Comparison of ENCODE assay signal across 8 cellular contexts in the genomic region with DNA sequence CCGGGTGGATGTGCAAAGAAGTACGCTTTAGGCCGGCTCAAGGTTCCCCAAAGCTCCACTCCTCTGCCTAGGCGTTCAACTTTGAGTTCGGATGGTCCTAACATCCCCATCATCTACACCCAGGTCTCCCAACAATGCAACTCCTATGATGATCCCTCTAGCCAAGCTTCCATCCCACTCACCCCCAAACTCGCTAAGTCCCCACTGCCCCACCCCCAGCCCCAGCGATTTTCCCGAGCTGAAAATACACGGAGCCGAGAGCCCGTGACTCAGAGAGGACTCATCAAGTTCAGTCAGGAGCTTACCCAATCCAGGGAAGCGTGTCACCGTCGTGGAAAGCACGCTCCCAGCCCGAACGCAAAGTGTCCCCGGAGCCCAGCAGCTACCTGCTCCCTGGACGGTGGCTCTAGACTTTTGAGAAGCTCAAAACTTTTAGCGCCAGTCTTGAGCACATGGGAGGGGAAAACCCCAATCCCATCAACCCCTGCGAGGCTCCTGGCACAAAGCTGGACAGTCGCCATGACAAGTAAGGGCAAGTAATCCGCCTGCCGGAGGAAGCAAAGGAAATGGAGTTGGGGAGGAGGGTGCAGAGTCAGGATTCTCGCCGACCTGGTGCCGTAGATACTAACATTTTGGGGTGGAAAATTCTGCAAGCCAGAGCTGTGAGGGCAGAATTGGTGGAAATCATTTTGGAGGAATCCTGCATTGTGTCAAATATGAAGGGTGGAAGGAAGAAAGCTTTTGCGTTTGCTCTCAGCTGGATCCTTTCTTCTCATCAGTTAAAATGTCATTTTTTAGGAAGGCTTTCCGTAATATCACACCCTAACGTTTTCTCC. TPM values are rescaled to one million over a fixed set of nuclear protein-coding genes. Genes with fewer than 3 reads are reported as not detected.
DNase-seq lines count a peak whose midpoint lies in the region; ATAC-seq and TF ChIP-seq lines count a peak whose summit lies in the region.

Gene TP53 (minus strand): TSS at position 419 of the 836 bp plus-strand sequence. CDS start 10,896 bp downstream, outside the sequence.

- TF ChIP-seq CTCF in ascending aorta (IDR thresholded peaks at IDR 0.05) (peak in 1 of 3 experiments; percentile 9), right atrium auricular region (IDR thresholded peaks at IDR 0.05) (no peak), psoas muscle (IDR thresholded peaks at IDR 0.05) (no peak)

- H3K36me3 Mint-ChIP-seq in CD4-positive, CD25-positive, alpha-beta regulatory T cell: peaks cover 7% of the 10 kb centered on the region
- H3K36me3 Mint-ChIP-seq in T-helper 2 cell treated with Interferon-gamma antibody and Interleukin-4, amounts not matched to agents 5 μg/mL and 100 μg/mL, for 36 hours (ENCODE audit: low read depth): peaks cover 33% of the 10 kb centered on the region

- H3K4me1 Mint-ChIP-seq in CD4-positive, CD25-positive, alpha-beta regulatory T cell: peaks cover 9 to 61% (median 33%) of the 10 kb centered on the region in 4 donors
- peaks cover 28% of the 10 kb centered on the region for H3K4me1 Mint-ChIP-seq in T-helper 2 cell treated with Interferon-gamma antibody and Interleukin-4, amounts not matched to agents 5 μg/mL and 100 μg/mL, for 36 hours (ENCODE audit: low read depth)

- ATAC-seq in CD4-positive, CD25-positive, alpha-beta regulatory T cell (ENCODE audit: low read depth in 2 of 2): peak; percentile 48 to 54
- peak; percentile 68 to 75 (median 73) for ATAC-seq in psoas muscle

- no peaks in the 10 kb centered on the region for H3K27me3 ChIP-seq in CD4-positive, CD25-positive, alpha-beta regulatory T cell (ENCODE audit: control insufficient read depth, insufficient read depth, low read length)
- H3K27me3 ChIP-seq in H7 (ENCODE audit: control insufficient read depth, insufficient read depth, low read length) (no peaks in the 10 kb centered on the region), ascending aorta (no peaks in the 10 kb centered on the region), right atrium auricular region (no peaks in the 10 kb centered on the region), psoas muscle (ENCODE audit: insufficient read depth in 3 of 3, low read length in 2 of 3) (no peaks in the 10 kb centered on the region)

- peak; percentile 86 to 96 (median 90) for DNase-seq in CD4-positive, CD25-positive, alpha-beta regulatory T cell
- peak; percentile 87 for DNase-seq in H7
- peak; percentile 71 for DNase-seq in NCI-H2029 (lab: John Stamatoyannopoulos, UW)
- peak; percentile 90 for DNase-seq in T-helper 2 cell treated with Interferon-gamma antibody and Interleukin-4, amounts not matched to agents 5 μg/mL and 100 μg/mL, for 36 hours (ENCODE audit: low spot score)
- DNase-seq in ascending aorta (ENCODE audit: low spot score in 2 of 2): peak; percentile 61 to 93
- DNase-seq in right atrium auricular region (ENCODE audit: low spot score): peak; percentile 93
- DNase-seq in psoas muscle: peak; percentile 81 to 91
- peak; percentile 93 for DNase-seq in ureter (ENCODE audit: low spot score)

- intact Hi-C loops in ascending aorta (cut with DNase I): loop anchor here (2.0 to 10.0 kb wide), 8 partner anchors 148 to 444 kb away; partner anchors contain the start of genes EIF5A, GABARAP, KCTD11 and KDM6B
- intact Hi-C loops in psoas muscle (cut with DNase I): loop anchor here in 1 of 2 donors (5.0 to 10.0 kb wide), 2 partner anchors 105 to 252 kb away; partner anchors contain the start of genes FGF11, MPDU1 and TMEM102

- peaks cover 7% of the 10 kb centered on the region for H3K27me3 Mint-ChIP-seq in CD4-positive, CD25-positive, alpha-beta regulatory T cell
- H3K27me3 Mint-ChIP-seq in T-helper 2 cell treated with Interferon-gamma antibody and Interleukin-4, amounts not matched to agents 5 μg/mL and 100 μg/mL, for 36 hours (ENCODE audit: low read depth): no peaks in the 10 kb centered on the region

- H3K27ac Mint-ChIP-seq in CD4-positive, CD25-positive, alpha-beta regulatory T cell: peak within 1 kb of the TSS; percentile 99 to 100 (median 99)
- peak within 1 kb of the TSS; percentile 98 for H3K27ac Mint-ChIP-seq in T-helper 2 cell treated with Interferon-gamma antibody and Interleukin-4, amounts not matched to agents 5 μg/mL and 100 μg/mL, for 36 hours

- no peaks in the 10 kb centered on the region for H3K36me3 ChIP-seq in CD4-positive, CD25-positive, alpha-beta regulatory T cell (ENCODE audit: control insufficient read depth, insufficient read depth, low read length)
- H3K36me3 ChIP-seq in H7 (replicated peaks; ENCODE audit: control insufficient read depth, insufficient read depth, low read length) (no peaks in the 10 kb centered on the region; the same call in 1 of the 2 replicates), ascending aorta (no peaks in the 10 kb centered on the region), right atrium auricular region (no peaks in the 10 kb centered on the region), psoas muscle (ENCODE audit: insufficient read depth in 1 of 2, low read depth in 1 of 2) (peaks cover 0 to 16% of the 10 kb centered on the region in 2 donors)

- H3K27ac ChIP-seq in CD4-positive, CD25-positive, alpha-beta regulatory T cell (ENCODE audit: insufficient read depth, low read length, poor library complexity, severe bottlenecking): peak within 1 kb of the TSS; percentile 96
- peak within 1 kb of the TSS; percentile 87 to 94 for H3K27ac ChIP-seq in ascending aorta
- H3K27ac ChIP-seq in right atrium auricular region: peak within 1 kb of the TSS; percentile 89 to 93
- H3K27ac ChIP-seq in psoas muscle: peak within 1 kb of the TSS; percentile 98

- 0 to 1% (median 0%) methylated on average over 30 of the region's 30 CpGs for WGBS in psoas muscle, 3 donors

- H3K4me3 Mint-ChIP-seq in CD4-positive, CD25-positive, alpha-beta regulatory T cell: peak within 1 kb of the TSS; percentile 96 to 99 (median 97)
- H3K4me3 Mint-ChIP-seq in T-helper 2 cell treated with Interferon-gamma antibody and Interleukin-4, amounts not matched to agents 5 μg/mL and 100 μg/mL, for 36 hours: peak within 1 kb of the TSS; percentile 96

- no peaks in the 10 kb centered on the region for H3K9me3 ChIP-seq in CD4-positive, CD25-positive, alpha-beta regulatory T cell (ENCODE audit: control insufficient read depth in 2 of 2, low read length in 2 of 2)
- H3K9me3 ChIP-seq in ascending aorta: no peaks in the 10 kb centered on the region
- no peaks in the 10 kb centered on the region for H3K9me3 ChIP-seq in right atrium auricular region
- H3K9me3 ChIP-seq in psoas muscle: no peaks in the 10 kb centered on the region

- peaks cover 35% of the 10 kb centered on the region for H3K4me1 ChIP-seq in CD4-positive, CD25-positive, alpha-beta regulatory T cell (ENCODE audit: control insufficient read depth, insufficient read depth, low read length, poor library complexity, severe bottlenecking)
- H3K4me1 ChIP-seq in ascending aorta (peaks cover 9 to 16% of the 10 kb centered on the region in 2 donors), right atrium auricular region (peaks cover 6 to 21% of the 10 kb centered on the region in 2 donors), psoas muscle (peaks cover 29% of the 10 kb centered on the region)

- H3K4me3 ChIP-seq in CD4-positive, CD25-positive, alpha-beta regulatory T cell (ENCODE audit: low read depth, low read length): peak within 1 kb of the TSS; percentile 98
- H3K4me3 ChIP-seq in H7 (ENCODE audit: insufficient read depth, low read depth, low read length) (peak within 1 kb of the TSS; percentile 98), ascending aorta (peak within 1 kb of the TSS; percentile 70 to 79), right atrium auricular region (peak within 1 kb of the TSS; percentile 65 to 75), psoas muscle (peak within 1 kb of the TSS; percentile 88)

- H3K9me3 Mint-ChIP-seq in CD4-positive, CD25-positive, alpha-beta regulatory T cell: no peaks in the 10 kb centered on the region
- no peaks in the 10 kb centered on the region for H3K9me3 Mint-ChIP-seq in T-helper 2 cell treated with Interferon-gamma antibody and Interleukin-4, amounts not matched to agents 5 μg/mL and 100 μg/mL, for 36 hours

RNA-seq across cellular contexts. Expression of gene TP53, which starts in this region (rescaled TPM):
- 61.3 TPM for total RNA-seq in CD4-positive, CD25-positive, alpha-beta regulatory T cell
- 10 to 100 TPM; 29.4 to 35.1 (median 32.1) TPM for polyA plus RNA-seq in CD4-positive, CD25-positive, alpha-beta regulatory T cell
- total RNA-seq in H7 (2014; rRNA removed; shearing (Covaris generic)): 97.5 and 99.4 TPM in 2 replicates
- total RNA-seq in ascending aorta (48.0 TPM), right atrium auricular region (10 to 100 TPM; 12.9 to 20.1 TPM), psoas muscle (10 to 100 TPM; 18.1 to 36.7 (median 19.4) TPM), ureter (131 TPM)
- 10 to 100 TPM in 2 of 3 donors, 1 to 10 TPM in 1; 7.4 to 15.7 (median 10.6) TPM for polyA plus RNA-seq in psoas muscle

Comparison
In these comparisons a context has a peak if more than half of its experiments do, and no peak if none do; other contexts are left out.
1. Peak in every context shown above with its lines: DNase-seq, ATAC-seq, H3K4me3 ChIP-seq and H3K27ac ChIP-seq.